ENCODE assay signal across 24 cellular contexts in the genomic region with DNA sequence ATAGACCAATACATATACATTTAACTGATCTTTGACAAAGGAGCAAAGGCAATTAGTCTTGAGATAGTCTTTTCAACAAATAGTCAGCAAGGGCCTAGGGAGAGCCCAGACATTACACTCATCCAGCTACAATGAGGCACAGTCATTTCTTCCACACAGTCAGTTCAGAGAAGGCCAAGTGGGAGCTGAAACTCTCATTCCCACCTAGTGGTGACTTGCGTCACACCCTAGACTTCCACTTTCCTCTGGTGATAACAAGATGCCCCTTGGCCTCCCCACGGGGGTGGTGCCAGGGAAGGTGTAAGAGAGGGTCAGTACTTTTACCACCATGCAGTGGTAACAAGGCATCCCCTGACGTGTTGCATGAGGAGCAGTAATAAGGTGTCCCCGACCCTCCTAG. TPM values are rescaled to one million over a fixed set of nuclear protein-coding genes. Genes with fewer than 3 reads are reported as not detected.
DNase-seq lines count a peak whose midpoint lies in the region; ATAC-seq, FAIRE-seq and TF ChIP-seq lines count a peak whose summit lies in the region.
"Had no signal": no experiment of that assay in that cellular context is flagged by ENCODE, and none has a peak within 500 bp of the region (broad histone marks: within the 10 kb centered on the region; RNA-seq: fewer than 3 reads in every experiment).

No MANE protein-coding gene starts in this region.

- CTCF ChIA-PET in activated CD4-positive, alpha-beta memory T cell treated with anti-CD3 and anti-CD28 coated beads for 36 hours (lab: Charles Lee), result no interaction called here
- CTCF ChIA-PET in activated CD4-positive, alpha-beta memory T cell treated with anti-CD3 and anti-CD28 coated beads, Interleukin-2, amount 10 ng/mL, durations not matched to agents 7 days and 5 days (lab: Charles Lee), result no interaction called here
- CTCF ChIA-PET in K562 (lab: Yijun Ruan, JAX; ENCODE audit: low intra/inter-chr PET ratio), result no interaction called here

- H3K27me3 ChIP-seq in K562 (ENCODE audit: control insufficient read depth in 2 of 2, insufficient read depth in 2 of 2, low read length in 2 of 2), result peaks cover 2 to 19% of the 10 kb centered on the region in 2 experiments; a peak in 3 of 5 replicates
- no peaks in the 10 kb centered on the region for H3K27me3 ChIP-seq in ascending aorta
- H3K27me3 ChIP-seq: upper lobe of right lung had no signal

- H2AFZ ChIP-seq in K562 (ENCODE audit: low read depth, low read length), result no peak overlapping the region

- no TSS peak for BruUV-seq in K562 (replicated peaks; lab: Mats Ljungman, UMichigan)

- H3K79me2 ChIP-seq in K562 (ENCODE audit: control insufficient read depth, insufficient read depth, low read length), result no peaks in the 10 kb centered on the region

- TF ChIP-seq POLR2A in K562 (conservative IDR thresholded peaks at IDR 0.05), result no peak

- H3K27ac ChIP-seq in K562 (ENCODE audit: extremely low read depth, low read depth, low read length), result no peak overlapping the region
- H3K27ac ChIP-seq in ascending aorta, result no peak overlapping the region
- H3K27ac ChIP-seq: A549, upper lobe of right lung had no signal

- no peaks in the 10 kb centered on the region for H3K9me1 ChIP-seq in K562 (ENCODE audit: control insufficient read depth, insufficient read depth, low read length)

- H3K27ac Mint-ChIP-seq in activated CD4-positive, alpha-beta memory T cell treated with anti-CD3 and anti-CD28 coated beads for 36 hours, result no peak overlapping the region
- no peak overlapping the region for H3K27ac Mint-ChIP-seq in activated CD4-positive, alpha-beta memory T cell treated with anti-CD3 and anti-CD28 coated beads, Interleukin-2, amount 10 ng/mL, durations not matched to agents 7 days and 5 days
- H3K27ac Mint-ChIP-seq: activated CD4-positive, alpha-beta T cell treated with anti-CD3 and anti-CD28 coated beads, Interleukin-2, amount 10 ng/mL, durations not matched to agents 24 days and 14 days; activated T-helper 1 cell treated with anti-CD3 and anti-CD28 coated beads, Interleukin-12 subunit alpha, Interleukin-12 subunit beta, Interleukin-2, Interleukin-4 antibody, amounts not matched to agents 30 ng/mL and 10 ng/mL and 1 ng/mL, durations not matched to agents 14 hours and 24 hours and 36 hours had no signal

- H3K9ac ChIP-seq in K562 (ENCODE audit: insufficient read depth in 1 of 2, low read depth in 2 of 2, low read length in 2 of 2), result no peak overlapping the region

- H3K4me3 Mint-ChIP-seq in activated CD4-positive, alpha-beta memory T cell treated with anti-CD3 and anti-CD28 coated beads for 36 hours, result no peak overlapping the region
- no peak overlapping the region for H3K4me3 Mint-ChIP-seq in activated CD4-positive, alpha-beta memory T cell treated with anti-CD3 and anti-CD28 coated beads, Interleukin-2, amount 10 ng/mL, durations not matched to agents 7 days and 5 days
- H3K4me3 Mint-ChIP-seq: activated CD4-positive, alpha-beta T cell treated with anti-CD3 and anti-CD28 coated beads, Interleukin-2, amount 10 ng/mL, durations not matched to agents 24 days and 14 days; activated T-helper 1 cell treated with anti-CD3 and anti-CD28 coated beads, Interleukin-12 subunit alpha, Interleukin-12 subunit beta, Interleukin-2, Interleukin-4 antibody, amounts not matched to agents 30 ng/mL and 10 ng/mL and 1 ng/mL, durations not matched to agents 14 hours and 24 hours and 36 hours had no signal

- no peak for TF ChIP-seq RAD21 in K562 (CRISPR knock-in tag; conservative IDR thresholded peaks at IDR 0.05 in 1 of 2, IDR thresholded peaks at IDR 0.05 in 1 of 2)

- H3K36me3 ChIP-seq in K562 (ENCODE audit: control insufficient read depth, insufficient read depth, low read length) (no peaks in the 10 kb centered on the region), ascending aorta (no peaks in the 10 kb centered on the region)
- H3K36me3 ChIP-seq: upper lobe of right lung had no signal

- H3K4me3 ChIP-seq in GM12864 (ENCODE audit: low read depth, low read length), result no peak overlapping the region
- H3K4me3 ChIP-seq in K562, result no peak overlapping the region
- H3K4me3 ChIP-seq in ascending aorta, result no peak overlapping the region
- H3K4me3 ChIP-seq: A549, lung, upper lobe of right lung had no signal

- POLR2A ChIA-PET in activated CD4-positive, alpha-beta memory T cell treated with anti-CD3 and anti-CD28 coated beads for 36 hours (lab: Charles Lee), result no interaction called here
- POLR2A ChIA-PET in activated CD4-positive, alpha-beta memory T cell treated with anti-CD3 and anti-CD28 coated beads, Interleukin-2, amount 10 ng/mL, durations not matched to agents 7 days and 5 days (lab: Charles Lee), result no interaction called here
- POLR2A ChIA-PET in K562 (lab: Yijun Ruan, JAX), result interaction anchor here (1.6 kb wide), 1 partner anchor 10 kb away, joined by 5 read pairs; no protein-coding TSS in a partner anchor

- DNase-seq in activated CD4-positive, alpha-beta memory T cell treated with anti-CD3 and anti-CD28 coated beads for 36 hours, result peak; percentile 39
- no peak for DNase-seq in activated CD4-positive, alpha-beta memory T cell treated with anti-CD3 and anti-CD28 coated beads, Interleukin-2, amount 10 ng/mL, durations not matched to agents 7 days and 5 days
- peak; percentile 33 for DNase-seq in GM12864 (ENCODE audit: low read depth)
- DNase-seq in K562 (ENCODE audit: extremely low read depth in 1 of 4, low spot score in 3 of 4), result no peak
- DNase-seq in ascending aorta (ENCODE audit: low spot score in 2 of 2), result no peak
- DNase-seq: activated CD4-positive, alpha-beta T cell treated with anti-CD3 and anti-CD28 coated beads, Interleukin-2, amount 10 ng/mL, durations not matched to agents 24 days and 14 days; cortex of kidney; hippocampal formation; NCI-H1436; NCI-H524; upper lobe of right lung had no signal

- H3K27me3 Mint-ChIP-seq in activated CD4-positive, alpha-beta memory T cell treated with anti-CD3 and anti-CD28 coated beads for 36 hours, result peaks cover 6% of the 10 kb centered on the region
- peaks cover 31% of the 10 kb centered on the region for H3K27me3 Mint-ChIP-seq in activated CD4-positive, alpha-beta memory T cell treated with anti-CD3 and anti-CD28 coated beads, Interleukin-2, amount 10 ng/mL, durations not matched to agents 7 days and 5 days

- no peak for TF ChIP-seq EP300 in K562 (IDR thresholded peaks at IDR 0.05; ENCODE audit: low read length)

- in situ Hi-C loops in K562 (cut with MboI), result no loop called here

- H3K4me2 ChIP-seq in K562 (ENCODE audit: insufficient read depth, low read length), result no peak overlapping the region
- H3K4me2 ChIP-seq: A549 had no signal

- peaks cover 9% of the 10 kb centered on the region for H3K9me3 Mint-ChIP-seq in activated CD4-positive, alpha-beta memory T cell treated with anti-CD3 and anti-CD28 coated beads for 36 hours
- H3K9me3 Mint-ChIP-seq in activated CD4-positive, alpha-beta memory T cell treated with anti-CD3 and anti-CD28 coated beads, Interleukin-2, amount 10 ng/mL, durations not matched to agents 7 days and 5 days, result no peaks in the 10 kb centered on the region
- H3K9me3 Mint-ChIP-seq: activated T-helper 1 cell treated with anti-CD3 and anti-CD28 coated beads, Interleukin-12 subunit alpha, Interleukin-12 subunit beta, Interleukin-2, Interleukin-4 antibody, amounts not matched to agents 30 ng/mL and 10 ng/mL and 1 ng/mL, durations not matched to agents 14 hours and 24 hours and 36 hours had no signal

- TF ChIP-seq CTCF in GM12864 (IDR thresholded peaks at IDR 0.05; ENCODE audit: low read depth, low read length, missing control alignments) (peak; percentile 26), K562 (IDR thresholded peaks at IDR 0.05 in 2 of 3, conservative IDR thresholded peaks at IDR 0.05 in 1 of 3; ENCODE audit: insufficient read depth in 2 of 3, low read depth in 1 of 3, low read length in 3 of 3) (no peak), ascending aorta (IDR thresholded peaks at IDR 0.05) (no peak)

- FAIRE-seq in K562 (lab: Jason Lieb, UNC), result no peak
- FAIRE-seq: A549, bronchial epithelial cell, D721Med, islet of Langerhans had no signal

- 0% methylated on average over 4 of the region's 4 CpGs for WGBS in K562 (ENCODE audit: insufficient coverage, low coverage, missing lambda C conversion rate)

- no peaks in the 10 kb centered on the region for H3K9me3 ChIP-seq in K562 (replicated peaks; ENCODE audit: control insufficient read depth, insufficient read depth, low read depth, low read length)
- H3K9me3 ChIP-seq in ascending aorta, result no peaks in the 10 kb centered on the region
- H3K9me3 ChIP-seq: A549, upper lobe of right lung had no signal

- ATAC-seq in HG02610 (IDR thresholded peaks at IDR 0.05; ENCODE audit: unreplicated experiment), result peak; percentile 81
- peak; percentile 38 for ATAC-seq in K562
- ATAC-seq in HG03025 (IDR thresholded peaks at IDR 0.05; ENCODE audit: low FRiP score, unreplicated experiment), result no peak
- ATAC-seq in GM21619 (IDR thresholded peaks at IDR 0.05; ENCODE audit: unreplicated experiment), result no peak
- ATAC-seq: upper lobe of right lung had no signal

- H3K36me3 Mint-ChIP-seq in activated CD4-positive, alpha-beta memory T cell treated with anti-CD3 and anti-CD28 coated beads for 36 hours, result no peaks in the 10 kb centered on the region
- no peaks in the 10 kb centered on the region for H3K36me3 Mint-ChIP-seq in activated CD4-positive, alpha-beta memory T cell treated with anti-CD3 and anti-CD28 coated beads, Interleukin-2, amount 10 ng/mL, durations not matched to agents 7 days and 5 days (ENCODE audit: low read depth)

- no peaks in the 10 kb centered on the region for H4K20me1 ChIP-seq in K562 (replicated peaks; ENCODE audit: control insufficient read depth, insufficient read depth, low read length)

- intact Hi-C loops in activated CD4-positive, alpha-beta memory T cell treated with anti-CD3 and anti-CD28 coated beads for 36 hours (cut with micrococcal nuclease), result no loop called here
- intact Hi-C loops in K562 (cut with micrococcal nuclease), result no loop called here
- intact Hi-C loops in ascending aorta (cut with DNase I), result no loop called here

- peaks cover 3% of the 10 kb centered on the region for H3K4me1 Mint-ChIP-seq in activated CD4-positive, alpha-beta memory T cell treated with anti-CD3 and anti-CD28 coated beads for 36 hours (ENCODE audit: low read depth)
- no peaks in the 10 kb centered on the region for H3K4me1 Mint-ChIP-seq in activated CD4-positive, alpha-beta memory T cell treated with anti-CD3 and anti-CD28 coated beads, Interleukin-2, amount 10 ng/mL, durations not matched to agents 7 days and 5 days
- H3K4me1 Mint-ChIP-seq: activated CD4-positive, alpha-beta T cell treated with anti-CD3 and anti-CD28 coated beads, Interleukin-2, amount 10 ng/mL, durations not matched to agents 24 days and 14 days had no signal

- no peaks in the 10 kb centered on the region for H3K4me1 ChIP-seq in K562 (replicated peaks in 1 of 2; ENCODE audit: control insufficient read depth in 2 of 2, insufficient read depth in 2 of 2, low read length in 2 of 2)
- no peaks in the 10 kb centered on the region for H3K4me1 ChIP-seq in ascending aorta
- H3K4me1 ChIP-seq: A549, upper lobe of right lung had no signal

RNA-seq across cellular contexts. Expression of gene FRMPD2, which starts 8.0 kb away (rescaled TPM):
- not detected for total RNA-seq in activated CD4-positive, alpha-beta memory T cell treated with anti-CD3 and anti-CD28 coated beads for 36 hours
- total RNA-seq in activated CD4-positive, alpha-beta memory T cell treated with anti-CD3 and anti-CD28 coated beads, Interleukin-2, amount 10 ng/mL, durations not matched to agents 7 days and 5 days, result not detected
- total RNA-seq in K562 (2011; cell fraction: chromatin; rRNA removed; ENCODE audit: low replicate concordance), result 5.3 and 8.2 TPM in 2 replicates
- 2.5 and 2.8 TPM in 2 replicates for total RNA-seq in K562 (2011; cell fraction: nucleolus; rRNA removed)
- 1.8 and 5.3 TPM in 2 replicates for total RNA-seq in K562 (2011; cell fraction: nucleoplasm; rRNA removed)
- total RNA-seq in K562 (2014; rRNA removed) (0.24 and 0.27 TPM in 2 replicates), K562 (2014; rRNA removed; fragmentation: Illumina TruSeq; extraction: Trizol) (0.51 and 0.73 TPM in 2 replicates), K562 (2015; rRNA removed; fragmentation: Illumina TruSeq; extraction: Trizol) (0.23 and 0.33 TPM in 2 replicates), K562 (2021) (0.38 and 0.44 TPM in 2 replicates), ascending aorta (not detected)
- polyA plus RNA-seq in K562 (2011; rRNA removed) (0.95 and 1.8 TPM in 2 replicates), K562 (2014; fragmentation: Illumina TruSeq; extraction: Trizol) (0.48 and 0.54 TPM in 2 replicates), K562 (2014; fragmentation: Nextera tagmentation; extraction: Ambion mirVana) (under 1 TPM; 0.14 to 0.15 TPM), K562 (2014; rRNA removed) (0.12 and 0.19 TPM in 2 replicates)
- 0.16 and 0.50 TPM in 2 replicates for polyA plus RNA-seq in K562 (2011; cell fraction: cytosol; rRNA removed)
- polyA plus RNA-seq in K562 (2011; cell fraction: nucleus; rRNA removed), result 3.3 and 3.8 TPM in 2 replicates
- polyA plus RNA-seq in K562 (2012), result 0.55 and 1.3 TPM in 2 replicates
- polyA minus RNA-seq in K562 (2011; rRNA and poly(A)+ RNA removed), result 0.21 and 0.72 TPM in 2 replicates
- not detected in 2 replicates for polyA minus RNA-seq in K562 (2011; cell fraction: cytosol; rRNA and poly(A)+ RNA removed)
- polyA minus RNA-seq in K562 (2011; cell fraction: nucleus; rRNA and poly(A)+ RNA removed), result 1.3 and 1.7 TPM in 2 replicates
- total RNA-seq: activated CD4-positive, alpha-beta T cell treated with anti-CD3 and anti-CD28 coated beads, Interleukin-2, amount 10 ng/mL, durations not matched to agents 24 days and 14 days; activated T-helper 1 cell treated with anti-CD3 and anti-CD28 coated beads, Interleukin-12 subunit alpha, Interleukin-12 subunit beta, Interleukin-2, Interleukin-4 antibody, amounts not matched to agents 30 ng/mL and 10 ng/mL and 1 ng/mL, durations not matched to agents 14 hours and 24 hours and 36 hours; myocyte; osteoblast; upper lobe of right lung had no signal
- polyA plus RNA-seq: adipose tissue, BJ had no signal

RNA-seq across cellular contexts. Expression of gene MAPK8, which starts 39.9 kb away (rescaled TPM):
- total RNA-seq in activated CD4-positive, alpha-beta memory T cell treated with anti-CD3 and anti-CD28 coated beads for 36 hours, result 10 to 100 TPM; 44.2 to 45.4 TPM
- 10 to 100 TPM; 46.2 to 48.2 TPM for total RNA-seq in activated CD4-positive, alpha-beta memory T cell treated with anti-CD3 and anti-CD28 coated beads, Interleukin-2, amount 10 ng/mL, durations not matched to agents 7 days and 5 days
- 97.6 and 205 TPM in 2 replicates for total RNA-seq in K562 (2011; cell fraction: chromatin; rRNA removed; ENCODE audit: low replicate concordance)
- 32.9 and 40.0 TPM in 2 replicates for total RNA-seq in K562 (2011; cell fraction: nucleolus; rRNA removed)
- 81.8 and 108 TPM in 2 replicates for total RNA-seq in K562 (2011; cell fraction: nucleoplasm; rRNA removed)
- total RNA-seq in K562 (2014; rRNA removed) (40.1 and 44.7 TPM in 2 replicates), K562 (2014; rRNA removed; fragmentation: Illumina TruSeq; extraction: Trizol) (72.9 and 92.4 TPM in 2 replicates), K562 (2015; rRNA removed; fragmentation: Illumina TruSeq; extraction: Trizol) (60.2 and 63.8 TPM in 2 replicates), K562 (2021) (68.3 and 72.4 TPM in 2 replicates), ascending aorta (7.7 TPM)
- polyA plus RNA-seq in K562 (2011; rRNA removed) (110 and 159 TPM in 2 replicates), K562 (2014; fragmentation: Illumina TruSeq; extraction: Trizol) (91.0 and 93.4 TPM in 2 replicates), K562 (2014; fragmentation: Nextera tagmentation; extraction: Ambion mirVana) (1 to 10 TPM; 6.4 to 6.8 TPM), K562 (2014; rRNA removed) (65.5 and 71.0 TPM in 2 replicates)
- polyA plus RNA-seq in K562 (2011; cell fraction: cytosol; rRNA removed), result 32.6 and 54.1 TPM in 2 replicates
- polyA plus RNA-seq in K562 (2011; cell fraction: nucleus; rRNA removed), result 60.4 and 79.1 TPM in 2 replicates
- polyA plus RNA-seq in K562 (2012), result 43.5 and 52.0 TPM in 2 replicates
- 127 and 194 TPM in 2 replicates for polyA minus RNA-seq in K562 (2011; rRNA and poly(A)+ RNA removed)
- 45.0 and 46.1 TPM in 2 replicates for polyA minus RNA-seq in K562 (2011; cell fraction: cytosol; rRNA and poly(A)+ RNA removed)
- polyA minus RNA-seq in K562 (2011; cell fraction: nucleus; rRNA and poly(A)+ RNA removed), result 58.6 and 104 TPM in 2 replicates

Comparison
In these comparisons a context has a peak if more than half of its experiments do, and no peak if none do; other contexts are left out.
1. DNase-seq: peak in activated CD4-positive, alpha-beta memory T cell treated with anti-CD3 and anti-CD28 coated beads for 36 hours (single experiment) and GM12864 (single experiment); none in activated CD4-positive, alpha-beta memory T cell treated with anti-CD3 and anti-CD28 coated beads, Interleukin-2, amount 10 ng/mL, durations not matched to agents 7 days and 5 days (single experiment), K562 (0 of 4) and ascending aorta (0 of 2).
2. ATAC-seq: peak in HG02610 (single experiment) and K562 (single experiment); none in HG03025 (single experiment) and GM21619 (single experiment).